In the genomic region with DNA sequence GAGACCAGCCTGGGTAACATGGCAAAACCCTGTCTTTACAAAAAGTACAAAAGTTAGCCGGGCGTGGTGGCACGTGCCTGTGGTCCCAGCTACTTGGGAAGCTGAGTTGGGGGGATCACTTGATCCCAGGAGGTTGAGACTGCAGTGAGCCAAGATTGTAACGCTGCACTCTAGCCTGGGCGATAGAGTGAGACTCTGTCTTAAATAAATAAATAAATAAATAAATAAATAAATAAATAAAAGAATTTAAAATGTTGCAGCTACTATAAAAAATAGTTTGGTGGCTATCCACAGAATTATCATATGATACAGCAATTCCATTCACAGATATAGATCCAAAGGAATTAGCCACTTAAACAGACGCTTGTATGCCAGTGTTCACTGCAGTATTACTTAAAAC, we compare ENCODE assay signal across 37 cellular contexts.
"Had no signal": no experiment of that assay in that cellular context is flagged by ENCODE, and none has a peak within 500 bp of the region (broad histone marks: within the 10 kb centered on the region; RNA-seq: fewer than 3 reads in every experiment).

No MANE protein-coding gene starts in this region.

- H3K36me3 ChIP-seq: MG63 had no signal

- H3K27me3 ChIP-seq: MG63 had no signal

- DNase-seq: Kasumi-1, MG63, MM.1S, MV-4-11, NCI-H1048, NCI-H1092, NCI-H1092 treated with DMSO at 0.1 percent for 48 hours, NCI-H1105, NCI-H1105 treated with DMSO at 0.1 percent for 48 hours, NCI-H1417, NCI-H1417 treated with DMSO at 0.1 percent for 48 hours, NCI-H1436, NCI-H1436 treated with DMSO at 0.1 percent for 48 hours, NCI-H146, NCI-H1694, NCI-H1694 treated with DMSO at 0.1 percent for 48 hours, NCI-H187, NCI-H187 treated with DMSO at 0.1 percent for 48 hours, NCI-H1930, NCI-H2029, NCI-H2029 treated with DMSO at 0.1 percent for 48 hours, NCI-H2081, NCI-H2081 treated with DMSO at 0.1 percent for 48 hours, NCI-H2107, NCI-H2171, NCI-H2171 treated with DMSO at 0.1 percent for 48 hours, NCI-H2227 treated with DMSO at 0.1 percent for 48 hours, NCI-H226, NCI-H345, NCI-H446, NCI-H446 treated with DMSO at 0.1 percent for 48 hours, NCI-H510A, NCI-H510A treated with DMSO at 0.1 percent for 48 hours, NCI-H524, NCI-H524 treated with DMSO at 0.1 percent for 48 hours, NCI-H526, NCI-H526 treated with DMSO at 0.1 percent for 48 hours had no signal

- H3K4me3 ChIP-seq: MG63 had no signal

- H3K9me3 ChIP-seq: MG63 had no signal
